13 cellular contexts compared by ENCODE assay signal in the genomic region with DNA sequence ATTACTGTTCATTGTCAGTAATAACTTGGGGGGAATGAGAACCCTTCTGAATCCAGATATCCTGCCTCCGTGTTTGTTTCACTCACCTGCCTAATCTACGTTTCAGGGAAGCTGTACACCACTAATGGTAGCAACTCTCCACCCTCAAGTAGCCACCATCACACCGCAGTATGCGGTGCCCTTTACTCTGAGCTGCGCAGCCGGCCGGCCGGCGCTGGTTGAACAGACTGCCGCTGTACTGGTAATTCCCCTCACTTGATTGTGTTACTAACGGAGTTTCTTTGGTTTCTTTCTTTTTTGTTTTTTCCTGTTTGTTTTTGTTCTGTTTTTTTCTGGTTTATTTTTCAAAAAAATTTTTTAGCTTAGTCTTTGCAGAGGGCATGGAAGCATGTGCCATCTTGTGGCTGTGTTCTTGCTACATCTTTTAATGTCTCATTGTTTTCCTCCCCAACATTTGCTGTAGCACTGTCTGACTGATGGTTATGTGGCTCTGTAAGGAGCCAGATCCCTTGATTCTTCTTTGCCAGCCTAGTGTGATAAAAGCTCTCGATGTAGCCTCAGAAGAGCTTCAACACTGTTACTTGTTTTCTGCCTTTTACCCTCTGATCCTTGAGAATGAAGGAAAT. TPM values are rescaled to one million over a fixed set of nuclear protein-coding genes. Genes with fewer than 3 reads are reported as not detected.
DNase-seq lines count a peak whose midpoint lies in the region; ATAC-seq, FAIRE-seq and TF ChIP-seq lines count a peak whose summit lies in the region.
"Had no signal": no experiment of that assay in that cellular context is flagged by ENCODE, and none has a peak within 500 bp of the region (broad histone marks: within the 10 kb centered on the region; RNA-seq: fewer than 3 reads in every experiment).

No MANE protein-coding gene starts in this region.

- no peaks in the 10 kb centered on the region for H3K27me3 Mint-ChIP-seq in CD8-positive, alpha-beta T cell (ENCODE audit: low read depth)

- FAIRE-seq in GM12878 (lab: Jason Lieb, UNC), result no peak

- peak; percentile 34; the same call in 1 of the 2 replicates for TF ChIP-seq RAD21 in IMR-90 (IDR thresholded peaks at IDR 0.05; ENCODE audit: low read length)
- TF ChIP-seq RAD21 in GM12878 (IDR thresholded peaks at IDR 0.05; ENCODE audit: insufficient read depth, low read depth, low read length), result peak; percentile 36; the same call in 1 of the 2 replicates

- TF ChIP-seq POLR2A in IMR-90 (IDR thresholded peaks at IDR 0.05; ENCODE audit: low read depth, low read length) (no peak), GM12878 (IDR thresholded peaks at IDR 0.05; ENCODE audit: low read depth, low read length) (no peak)

- H3K27me3 ChIP-seq in CD8-positive, alpha-beta T cell (ENCODE audit: insufficient read depth, low read length), result no peaks in the 10 kb centered on the region
- H3K27me3 ChIP-seq in IMR-90 (ENCODE audit: control insufficient read depth, insufficient read depth, low read length) (no peaks in the 10 kb centered on the region), GM12878 (replicated peaks in 1 of 2; ENCODE audit: control insufficient read depth in 2 of 2, insufficient read depth in 2 of 2, low read length in 1 of 2) (no peaks in the 10 kb centered on the region)
- H3K27me3 ChIP-seq: heart right ventricle had no signal

- H3K14ac ChIP-seq in IMR-90 (replicated peaks; ENCODE audit: low read depth, low read length), result no peak overlapping the region

- H3K9me3 ChIP-seq in CD8-positive, alpha-beta T cell (ENCODE audit: low read length), result no peaks in the 10 kb centered on the region
- H3K9me3 ChIP-seq in IMR-90 (ENCODE audit: control insufficient read depth, insufficient read depth, low read length), result no peaks in the 10 kb centered on the region
- no peaks in the 10 kb centered on the region for H3K9me3 ChIP-seq in GM12878 (replicated peaks; ENCODE audit: control insufficient read depth, insufficient read depth, low read length)
- H3K9me3 ChIP-seq: heart right ventricle had no signal

- H3K4me1 ChIP-seq in CD8-positive, alpha-beta T cell (ENCODE audit: insufficient read depth, low read length), result no peaks in the 10 kb centered on the region
- no peaks in the 10 kb centered on the region for H3K4me1 ChIP-seq in IMR-90 (ENCODE audit: control insufficient read depth, insufficient read depth, low read length)
- no peaks in the 10 kb centered on the region for H3K4me1 ChIP-seq in GM12878 (ENCODE audit: control insufficient read depth, insufficient read depth, low read length)
- H3K4me1 ChIP-seq: heart right ventricle had no signal

- CTCF ChIA-PET in CD8-positive, alpha-beta T cell (lab: Charles Lee), result interaction anchor here (0.8 to 4.1 kb wide), 12 partner anchors 9 to 384 kb away, joined by 3 to 32 read pairs (median 4); a partner anchor contains a TSS
- CTCF ChIA-PET in IMR-90 (lab: Yijun Ruan, JAX), result interaction anchor here (0.6 to 1.9 kb wide), 9 partner anchors 9 to 816 kb away, joined by 3 to 6 read pairs (median 4); no protein-coding TSS in a partner anchor
- CTCF ChIA-PET in GM12878 (lab: Yijun Ruan, JAX), result interaction anchor here (0.5 to 3.0 kb wide), 13 partner anchors 12 to 266 kb away, joined by 3 to 19 read pairs (median 4); no protein-coding TSS in a partner anchor

- TF ChIP-seq CTCF in CD8-positive, alpha-beta T cell (IDR thresholded peaks at IDR 0.05), result no peak
- 0 out of 2 replicates have a peak, but pooled peaks have one; percentile 25 for TF ChIP-seq CTCF in IMR-90 (conservative IDR thresholded peaks at IDR 0.05; ENCODE audit: low read depth, low read length)
- TF ChIP-seq CTCF in GM12878 (IDR thresholded peaks at IDR 0.05 in 2 of 3, conservative IDR thresholded peaks at IDR 0.05 in 1 of 3; ENCODE audit: control insufficient read depth in 2 of 3, extremely low read depth in 1 of 3, insufficient read depth in 1 of 3, low read depth in 3 of 3, low read length in 3 of 3), result peak in 1 of 3 experiments; percentile 31; a peak in 2 of 6 replicates

- H3K27ac ChIP-seq in CD8-positive, alpha-beta T cell (ENCODE audit: low read depth, low read length), result no peak overlapping the region
- H3K27ac ChIP-seq in IMR-90 (ENCODE audit: insufficient read depth, low read length), result no peak overlapping the region
- no peak overlapping the region for H3K27ac ChIP-seq in GM12878 (ENCODE audit: control insufficient read depth, insufficient read depth)
- H3K27ac ChIP-seq: heart right ventricle had no signal

- BruUV-seq in IMR-90 (replicated peaks; lab: Mats Ljungman, UMichigan), result no TSS peak
- no TSS peak for BruUV-seq in GM12878 (replicated peaks; lab: Mats Ljungman, UMichigan)

- no peak overlapping the region for H2BK120ac ChIP-seq in IMR-90 (ENCODE audit: low read depth, low read length)

- POLR2A ChIA-PET in CD8-positive, alpha-beta T cell (lab: Charles Lee), result interaction anchor here (0.7 to 2.2 kb wide), 6 partner anchors 11 to 128 kb away, joined by 3 to 18 read pairs (median 4); a partner anchor contains a TSS
- POLR2A ChIA-PET in IMR-90 (lab: Charles Lee; ENCODE audit: unreplicated experiment), result no interaction called here
- POLR2A ChIA-PET in GM12878 (lab: Charles Lee), result interaction anchor here (0.5 to 2.4 kb wide), 2 partner anchors 34 to 203 kb away, joined by 3 to 5 read pairs; a partner anchor contains a TSS

- no peak overlapping the region for H3K9ac ChIP-seq in IMR-90 (ENCODE audit: low read depth, low read length)
- no peak overlapping the region for H3K9ac ChIP-seq in GM12878 (ENCODE audit: control insufficient read depth, insufficient read depth, low read length)

- H3K4me1 Mint-ChIP-seq in CD8-positive, alpha-beta T cell (ENCODE audit: low read depth), result peaks cover 38% of the 10 kb centered on the region

- H2BK20ac ChIP-seq in IMR-90 (ENCODE audit: low read depth, low read length), result no peak overlapping the region

- peaks cover 3 to 4% of the 10 kb centered on the region in 2 experiments; a peak in 1 of 4 replicates for H3K79me1 ChIP-seq in IMR-90 (ENCODE audit: low read depth in 1 of 2, low read length in 2 of 2)

- no peak overlapping the region for H3K4me3 ChIP-seq in CD8-positive, alpha-beta T cell (ENCODE audit: low read depth, low read length)
- H3K4me3 ChIP-seq in IMR-90 (ENCODE audit: insufficient read depth, low read depth, low read length) (no peak overlapping the region), GM12878 (no peak overlapping the region)
- H3K4me3 ChIP-seq: heart right ventricle had no signal

- SMC1A ChIA-PET in GM12878 (lab: Charles Lee; ENCODE audit: uncharacterized antibody, unreplicated experiment), result interaction anchor here (0.7 to 3.4 kb wide), 12 partner anchors 11 to 320 kb away, joined by 3 to 18 read pairs (median 4); a partner anchor contains a TSS

- H4K91ac ChIP-seq in IMR-90 (ENCODE audit: insufficient read depth, low read depth, low read length), result no peak overlapping the region

- in situ Hi-C loops in IMR-90 (cut with MboI; ENCODE audit: low sequenced_read_pairs) (loop anchor here (10.0 to 25.0 kb wide), 2 partner anchors 129 to 749 kb away; a partner anchor contains a TSS), GM12878 (cut with MboI) (no loop called here)

- RAD21 ChIA-PET in GM12878 (lab: Charles Lee; ENCODE audit: unreplicated experiment), result interaction anchor here (0.9 to 3.0 kb wide), 9 partner anchors 13 to 130 kb away, joined by 3 to 14 read pairs (median 4); no protein-coding TSS in a partner anchor

- H3K4me3 Mint-ChIP-seq in CD8-positive, alpha-beta T cell, result no peak overlapping the region

- WGBS in IMR-90 (ENCODE audit: extremely low coverage in 2 of 2, insufficient read length in 1 of 2), 2 experiments, result 60% methylated on average over 1 of the region's 12 CpGs; no CpG with 5 or more reads in 1 of the 2 experiments
- 93% methylated on average over 12 of the region's 12 CpGs for WGBS in GM12878 (ENCODE audit: insufficient coverage, insufficient replicate concordance, low lambda C conversion rate, missing lambda C conversion rate)

- H2AK9ac ChIP-seq in IMR-90 (replicated peaks; ENCODE audit: low read depth, low read length, poor library complexity), result no peak overlapping the region

- no peak overlapping the region for H2BK15ac ChIP-seq in IMR-90 (ENCODE audit: low read depth, low read length)

- peaks cover 3% of the 10 kb centered on the region; the same call in 1 of the 2 replicates for H3K9me1 ChIP-seq in IMR-90 (ENCODE audit: insufficient read depth, low read length)

- H2AK5ac ChIP-seq in IMR-90 (ENCODE audit: low read depth, low read length), result no peak overlapping the region

- dilution Hi-C loops in IMR-90 (cut with HindIII; ENCODE audit: low sequenced_read_pairs, unreplicated experiment), result no loop called here

- ATAC-seq in CD8-positive, alpha-beta T cell, result peak; percentile 61
- ATAC-seq in IMR-90 (ENCODE audit: low read depth) (peak; percentile 51), GM12878 (no peak), left lobe of liver (peak; percentile 48), HG02763 (IDR thresholded peaks at IDR 0.05; ENCODE audit: unreplicated experiment) (no peak)
- ATAC-seq: heart right ventricle, left colon had no signal

- H3K27ac Mint-ChIP-seq in CD8-positive, alpha-beta T cell, result peak overlapping the region; percentile 57

- no peak overlapping the region for H2BK5ac ChIP-seq in IMR-90 (ENCODE audit: low read depth, low read length, poor library complexity, severe bottlenecking)

- H3K79me2 ChIP-seq in GM12878 (ENCODE audit: control insufficient read depth, insufficient read depth, low read length), result no peaks in the 10 kb centered on the region

- H2AFZ ChIP-seq in IMR-90 (replicated peaks; ENCODE audit: low read length, poor library complexity), result no peak overlapping the region
- H2AFZ ChIP-seq in GM12878 (ENCODE audit: control insufficient read depth, low read depth, low read length), result no peak overlapping the region

- TF ChIP-seq EP300 in GM12878 (IDR thresholded peaks at IDR 0.05; ENCODE audit: borderline replicate concordance in 1 of 2, control insufficient read depth in 1 of 2, low read depth in 2 of 2, low read length in 2 of 2), result no peak

- intact Hi-C loops in CD8-positive, alpha-beta T cell (cut with DNase I, micrococcal nuclease), result loop anchor here (1.0 to 10.0 kb wide), 5 partner anchors 32 to 829 kb away; a partner anchor contains a TSS
- intact Hi-C loops in IMR-90 (cut with micrococcal nuclease) (loop anchor here (5.0 to 10.0 kb wide), 3 partner anchors 56 to 771 kb away; a partner anchor contains a TSS), GM12878 (cut with micrococcal nuclease; ENCODE audit: unreplicated experiment) (no loop called here)

- H3K18ac ChIP-seq in IMR-90 (ENCODE audit: low read depth, low read length), result no peak overlapping the region

- H4K8ac ChIP-seq in IMR-90 (ENCODE audit: low read depth in 2 of 2, low read length in 2 of 2), result no peak overlapping the region

- DNase-seq in CD8-positive, alpha-beta T cell, result no peak
- DNase-seq in IMR-90, result peak; percentile 14
- DNase-seq in GM12878 (ENCODE audit: low read depth, low spot score), result no peak
- no peak for DNase-seq in left lobe of liver (ENCODE audit: low spot score)
- DNase-seq in SW 1271 (lab: John Stamatoyannopoulos, UW), result no peak
- DNase-seq in activated gamma-delta T cell (lab: John Stamatoyannopoulos, UW), result no peak
- DNase-seq in NCI-H1436 (lab: John Stamatoyannopoulos, UW), result no peak
- DNase-seq: amniotic stem cell; effector memory CD4-positive, alpha-beta T cell; heart right ventricle; left colon; T-helper 9 cell had no signal

- H3K9me3 Mint-ChIP-seq in CD8-positive, alpha-beta T cell, result no peaks in the 10 kb centered on the region

- peaks cover 91% of the 10 kb centered on the region for H3K36me3 Mint-ChIP-seq in CD8-positive, alpha-beta T cell

- H3K36me3 ChIP-seq in CD8-positive, alpha-beta T cell (ENCODE audit: insufficient read depth, low read length), result peaks cover 48% of the 10 kb centered on the region
- H3K36me3 ChIP-seq in IMR-90 (ENCODE audit: control insufficient read depth, insufficient read depth, low read length) (peaks cover 22% of the 10 kb centered on the region), GM12878 (ENCODE audit: control insufficient read depth in 2 of 2, insufficient read depth in 2 of 2, low read length in 1 of 2) (peaks cover 7 to 17% of the 10 kb centered on the region in 2 experiments)

- H3K56ac ChIP-seq in IMR-90 (ENCODE audit: extremely low read depth, insufficient read depth, low read length), result no peak overlapping the region

- H3K4ac ChIP-seq in IMR-90 (ENCODE audit: low read depth, low read length), result no peak overlapping the region

- H4K5ac ChIP-seq in IMR-90 (ENCODE audit: low read depth, low read length), result no peak overlapping the region

- H3K4me2 ChIP-seq in IMR-90 (ENCODE audit: low read depth, low read length) (no peak overlapping the region), GM12878 (ENCODE audit: control insufficient read depth, insufficient read depth) (no peak overlapping the region)

- H4K20me1 ChIP-seq in IMR-90 (ENCODE audit: insufficient read depth, low read length) (no peaks in the 10 kb centered on the region), GM12878 (ENCODE audit: control insufficient read depth, insufficient read depth) (no peaks in the 10 kb centered on the region)

- H3K23ac ChIP-seq in IMR-90 (ENCODE audit: low read depth, low read length), result no peak overlapping the region

RNA-seq across cellular contexts. Expression of a gene that starts 15.9 kb away (rescaled TPM):
- total RNA-seq in CD8-positive, alpha-beta T cell, result under 1 TPM; 0.49 to 0.67 TPM
- 37.8 and 40.9 TPM in 2 replicates for total RNA-seq in IMR-90 (2012; rRNA removed)
- 66.6 and 71.3 TPM in 2 replicates for polyA plus RNA-seq in IMR-90 (2012; rRNA removed)
- polyA plus RNA-seq in IMR-90 (2012; cell fraction: cytosol; rRNA removed), result 58.3 and 69.7 TPM in 2 replicates
- polyA plus RNA-seq in IMR-90 (2012; cell fraction: nucleus; rRNA removed; ENCODE audit: low replicate concordance), result 25.9 and 31.7 TPM in 2 replicates
- not detected in 2 replicates for total RNA-seq in GM12878 (2013; cell fraction: nucleolus; rRNA removed)
- not detected in 2 replicates for total RNA-seq in GM12878 (2014; rRNA removed)
- not detected in 2 replicates for total RNA-seq in GM12878 (2014; rRNA removed; fragmentation: Illumina TruSeq; extraction: Trizol)
- 0.11 TPM in 1 of 2 replicates, not detected in the other for total RNA-seq in GM12878 (2021)
- not detected for polyA plus RNA-seq in GM12878 (2011; ENCODE audit: low read depth)
- polyA plus RNA-seq in GM12878 (2011; rRNA removed), result not detected in 2 replicates
- 0.03 and 0.06 TPM in 2 replicates for polyA plus RNA-seq in GM12878 (2011; cell fraction: cytosol; rRNA removed)
- 0.12 TPM in 2 replicates for polyA plus RNA-seq in GM12878 (2011; cell fraction: nucleus; rRNA removed)
- not detected in 2 replicates for polyA plus RNA-seq in GM12878 (2012)
- 0.03 TPM in 1 of 2 replicates, not detected in the other for polyA plus RNA-seq in GM12878 (2014; fragmentation: Illumina TruSeq; extraction: Trizol)
- not detected for polyA plus RNA-seq in GM12878 (2014; fragmentation: Nextera tagmentation; extraction: Ambion mirVana)
- not detected in 2 replicates for polyA plus RNA-seq in GM12878 (2014; rRNA removed)
- not detected for polyA plus RNA-seq in GM12878 (2016; fragmentation: Nextera tagmentation; extraction: Ambion mirVana)
- polyA minus RNA-seq in GM12878 (2011; rRNA and poly(A)+ RNA removed), result 0.10 and 0.59 TPM in 2 replicates
- polyA minus RNA-seq in GM12878 (2011; cell fraction: cytosol; rRNA and poly(A)+ RNA removed), result not detected in 2 replicates
- polyA minus RNA-seq in GM12878 (2011; cell fraction: nucleus; rRNA and poly(A)+ RNA removed), result 0.85 and 1.1 TPM in 2 replicates
- 3.7 TPM for total RNA-seq in left lobe of liver

RNA-seq across cellular contexts. Expression of a gene that starts 34.3 kb away (rescaled TPM):
- total RNA-seq in CD8-positive, alpha-beta T cell, result 100 to 1,000 TPM; 301 to 312 TPM
- total RNA-seq in IMR-90 (2012; rRNA removed) (25.3 and 33.9 TPM in 2 replicates), GM12878 (2014; rRNA removed) (14.3 and 16.1 TPM in 2 replicates), GM12878 (2014; rRNA removed; fragmentation: Illumina TruSeq; extraction: Trizol) (10.4 and 11.6 TPM in 2 replicates), GM12878 (2021) (26.5 and 28.0 TPM in 2 replicates), left lobe of liver (27.1 TPM)
- polyA plus RNA-seq in IMR-90 (2012; rRNA removed) (15.1 and 15.3 TPM in 2 replicates), GM12878 (2011; rRNA removed) (26.9 and 33.9 TPM in 2 replicates), GM12878 (2014; fragmentation: Illumina TruSeq; extraction: Trizol) (17.5 and 26.6 TPM in 2 replicates), GM12878 (2014; fragmentation: Nextera tagmentation; extraction: Ambion mirVana) (1 to 10 TPM; 4.2 to 4.5 TPM), GM12878 (2014; rRNA removed) (12.5 and 13.4 TPM in 2 replicates), GM12878 (2016; fragmentation: Nextera tagmentation; extraction: Ambion mirVana) (1 to 10 TPM; 4.8 to 6.1 TPM)
- polyA plus RNA-seq in IMR-90 (2012; cell fraction: cytosol; rRNA removed), result 3.0 and 9.2 TPM in 2 replicates
- polyA plus RNA-seq in IMR-90 (2012; cell fraction: nucleus; rRNA removed; ENCODE audit: low replicate concordance), result 17.7 and 21.3 TPM in 2 replicates
- 23.1 and 25.9 TPM in 2 replicates for total RNA-seq in GM12878 (2013; cell fraction: nucleolus; rRNA removed)
- polyA plus RNA-seq in GM12878 (2011; ENCODE audit: low read depth), result 7.9 TPM
- 31.9 and 32.8 TPM in 2 replicates for polyA plus RNA-seq in GM12878 (2011; cell fraction: cytosol; rRNA removed)
- polyA plus RNA-seq in GM12878 (2011; cell fraction: nucleus; rRNA removed), result 34.9 and 47.6 TPM in 2 replicates
- polyA plus RNA-seq in GM12878 (2012), result 8.5 and 11.6 TPM in 2 replicates
- 113 and 122 TPM in 2 replicates for polyA minus RNA-seq in GM12878 (2011; rRNA and poly(A)+ RNA removed)
- 35.3 and 36.7 TPM in 2 replicates for polyA minus RNA-seq in GM12878 (2011; cell fraction: cytosol; rRNA and poly(A)+ RNA removed)
- polyA minus RNA-seq in GM12878 (2011; cell fraction: nucleus; rRNA and poly(A)+ RNA removed), result 24.9 and 29.2 TPM in 2 replicates

RNA-seq across cellular contexts. Expression of a gene that starts 58.3 kb away (rescaled TPM):
- 1 to 10 TPM; 8.1 to 9.1 TPM for total RNA-seq in CD8-positive, alpha-beta T cell
- 6.1 TPM in 2 replicates for total RNA-seq in IMR-90 (2012; rRNA removed)
- polyA plus RNA-seq in IMR-90 (2012; rRNA removed), result 4.4 and 4.9 TPM in 2 replicates
- polyA plus RNA-seq in IMR-90 (2012; cell fraction: cytosol; rRNA removed), result 2.6 and 2.7 TPM in 2 replicates
- polyA plus RNA-seq in IMR-90 (2012; cell fraction: nucleus; rRNA removed; ENCODE audit: low replicate concordance), result 1.1 and 1.4 TPM in 2 replicates
- 4.6 and 5.2 TPM in 2 replicates for total RNA-seq in GM12878 (2013; cell fraction: nucleolus; rRNA removed)
- 13.5 and 13.8 TPM in 2 replicates for total RNA-seq in GM12878 (2014; rRNA removed)
- 11.9 and 12.8 TPM in 2 replicates for total RNA-seq in GM12878 (2014; rRNA removed; fragmentation: Illumina TruSeq; extraction: Trizol)
- 13.6 and 14.3 TPM in 2 replicates for total RNA-seq in GM12878 (2021)
- 4.5 TPM for polyA plus RNA-seq in GM12878 (2011; ENCODE audit: low read depth)
- 5.5 and 7.4 TPM in 2 replicates for polyA plus RNA-seq in GM12878 (2011; rRNA removed)
- 9.8 and 10.6 TPM in 2 replicates for polyA plus RNA-seq in GM12878 (2011; cell fraction: cytosol; rRNA removed)
- polyA plus RNA-seq in GM12878 (2011; cell fraction: nucleus; rRNA removed), result 4.3 and 6.0 TPM in 2 replicates
- polyA plus RNA-seq in GM12878 (2012), result 6.1 and 6.2 TPM in 2 replicates
- polyA plus RNA-seq in GM12878 (2014; fragmentation: Illumina TruSeq; extraction: Trizol), result 13.3 and 15.6 TPM in 2 replicates
- polyA plus RNA-seq in GM12878 (2014; fragmentation: Nextera tagmentation; extraction: Ambion mirVana), result 1 to 10 TPM; 5.4 to 7.4 TPM
- polyA plus RNA-seq in GM12878 (2014; rRNA removed), result 10.3 and 13.0 TPM in 2 replicates
- 10 to 100 TPM; 16.5 to 18.3 TPM for polyA plus RNA-seq in GM12878 (2016; fragmentation: Nextera tagmentation; extraction: Ambion mirVana)
- polyA minus RNA-seq in GM12878 (2011; rRNA and poly(A)+ RNA removed), result 6.8 and 10.5 TPM in 2 replicates
- polyA minus RNA-seq in GM12878 (2011; cell fraction: cytosol; rRNA and poly(A)+ RNA removed), result 5.6 and 7.2 TPM in 2 replicates
- 2.3 and 5.5 TPM in 2 replicates for polyA minus RNA-seq in GM12878 (2011; cell fraction: nucleus; rRNA and poly(A)+ RNA removed)
- total RNA-seq in left lobe of liver, result 1.6 TPM

RNA-seq across cellular contexts. Expression of a gene that starts 58.8 kb away (rescaled TPM):
- 10 to 100 TPM; 63.7 to 67.3 TPM for total RNA-seq in CD8-positive, alpha-beta T cell
- total RNA-seq in IMR-90 (2012; rRNA removed), result 16.7 and 18.1 TPM in 2 replicates
- polyA plus RNA-seq in IMR-90 (2012; rRNA removed), result 11.7 and 15.6 TPM in 2 replicates
- 2.7 and 6.6 TPM in 2 replicates for polyA plus RNA-seq in IMR-90 (2012; cell fraction: cytosol; rRNA removed)
- 9.4 and 58.1 TPM in 2 replicates for polyA plus RNA-seq in IMR-90 (2012; cell fraction: nucleus; rRNA removed; ENCODE audit: low replicate concordance)
- 148 and 154 TPM in 2 replicates for total RNA-seq in GM12878 (2013; cell fraction: nucleolus; rRNA removed)
- total RNA-seq in GM12878 (2014; rRNA removed), result 33.5 and 37.3 TPM in 2 replicates
- total RNA-seq in GM12878 (2014; rRNA removed; fragmentation: Illumina TruSeq; extraction: Trizol), result 29.3 and 29.7 TPM in 2 replicates
- 23.8 and 30.7 TPM in 2 replicates for total RNA-seq in GM12878 (2021)
- polyA plus RNA-seq in GM12878 (2011; ENCODE audit: low read depth), result 22.7 TPM
- polyA plus RNA-seq in GM12878 (2011; rRNA removed), result 61.0 and 77.0 TPM in 2 replicates
- polyA plus RNA-seq in GM12878 (2011; cell fraction: cytosol; rRNA removed), result 39.0 and 42.6 TPM in 2 replicates
- 122 and 127 TPM in 2 replicates for polyA plus RNA-seq in GM12878 (2011; cell fraction: nucleus; rRNA removed)
- 23.5 and 25.9 TPM in 2 replicates for polyA plus RNA-seq in GM12878 (2012)
- polyA plus RNA-seq in GM12878 (2014; fragmentation: Illumina TruSeq; extraction: Trizol), result 36.7 and 44.0 TPM in 2 replicates
- polyA plus RNA-seq in GM12878 (2014; fragmentation: Nextera tagmentation; extraction: Ambion mirVana), result 10 to 100 TPM; 27.2 to 29.0 TPM
- 31.2 and 40.7 TPM in 2 replicates for polyA plus RNA-seq in GM12878 (2014; rRNA removed)
- 10 to 100 TPM; 32.6 to 38.1 TPM for polyA plus RNA-seq in GM12878 (2016; fragmentation: Nextera tagmentation; extraction: Ambion mirVana)
- 40.2 and 49.7 TPM in 2 replicates for polyA minus RNA-seq in GM12878 (2011; rRNA and poly(A)+ RNA removed)
- 14.0 and 22.0 TPM in 2 replicates for polyA minus RNA-seq in GM12878 (2011; cell fraction: cytosol; rRNA and poly(A)+ RNA removed)
- polyA minus RNA-seq in GM12878 (2011; cell fraction: nucleus; rRNA and poly(A)+ RNA removed), result 26.4 and 37.2 TPM in 2 replicates
- 6.4 TPM for total RNA-seq in left lobe of liver

Comparison
In these comparisons a context has a peak if more than half of its experiments do, and no peak if none do; other contexts are left out.
1. ATAC-seq: peak in CD8-positive, alpha-beta T cell (single experiment), IMR-90 (single experiment) and left lobe of liver (single experiment); none in GM12878 (single experiment) and HG02763 (single experiment).